28 cellular contexts compared by ENCODE assay signal in genomic region chr13:106424805-106425204, GRCh38.
"Had no signal": no experiment of that assay in that cellular context is flagged by ENCODE, and none has a peak within 500 bp of the region (broad histone marks: within the 10 kb centered on the region; RNA-seq: fewer than 3 reads in every experiment).

No MANE protein-coding gene starts in this region.

- H3K4me3 ChIP-seq: colonic mucosa, esophagus muscularis mucosa, gastroesophageal sphincter, heart left ventricle, hepatocyte, lung, pancreas, right lobe of liver, smooth muscle cell, suprapubic skin, transverse colon, vagina had no signal

- ATAC-seq: foreskin keratinocyte; gastroesophageal sphincter; heart left ventricle; left lobe of liver; naive thymus-derived CD8-positive, alpha-beta T cell; pancreas; right lobe of liver; stimulated activated naive CD8-positive, alpha-beta T cell treated with anti-CD3 and anti-CD28 coated beads, Interleukin-15, amount 100 ng/mL, for 72 hours had no signal

- H3K4me1 Mint-ChIP-seq: memory B cell; naive thymus-derived CD8-positive, alpha-beta T cell; stimulated activated naive CD8-positive, alpha-beta T cell treated with anti-CD3 and anti-CD28 coated beads, Interleukin-15, amount 100 ng/mL, for 72 hours had no signal

- H3K9me3 Mint-ChIP-seq: dendritic cell treated with granulocyte-macrophage colony-stimulating factor and Interleukin-4, amounts not matched to agents 40 ng/mL and 50 ng/mL, for 4 days; endodermal cell; memory B cell; stimulated activated naive CD8-positive, alpha-beta T cell treated with anti-CD3 and anti-CD28 coated beads, Interleukin-15, amount 100 ng/mL, for 72 hours had no signal

- H3K27ac Mint-ChIP-seq: dendritic cell treated with granulocyte-macrophage colony-stimulating factor and Interleukin-4, amounts not matched to agents 40 ng/mL and 50 ng/mL, for 4 days; endodermal cell; memory B cell; naive thymus-derived CD8-positive, alpha-beta T cell; nephron progenitor cell; stimulated activated naive CD8-positive, alpha-beta T cell treated with anti-CD3 and anti-CD28 coated beads, Interleukin-15, amount 100 ng/mL, for 72 hours had no signal

- H3K36me3 Mint-ChIP-seq: naive thymus-derived CD8-positive, alpha-beta T cell had no signal

- H3K27me3 Mint-ChIP-seq: dendritic cell treated with granulocyte-macrophage colony-stimulating factor and Interleukin-4, amounts not matched to agents 40 ng/mL and 50 ng/mL, for 4 days had no signal

- H3K27me3 ChIP-seq: colonic mucosa, esophagus muscularis mucosa, foreskin keratinocyte, gastroesophageal sphincter, heart left ventricle, hepatocyte, pancreas, right lobe of liver, suprapubic skin, transverse colon, vagina had no signal

- DNase-seq: colonic mucosa; effector CD8-positive, alpha-beta T cell; endodermal cell; heart left ventricle; naive thymus-derived CD8-positive, alpha-beta T cell; nephron progenitor cell; nucleus accumbens; pancreas; right lobe of liver; stimulated activated CD4-positive, alpha-beta T cell treated with anti-CD3 and anti-CD28 coated beads, Interleukin-12 subunit alpha, Interleukin-12 subunit beta, amount 100 ng/mL, for 4 hours; stimulated activated CD4-positive, alpha-beta T cell treated with anti-CD3 and anti-CD28 coated beads, Interleukin-1b, Interleukin-23, amount 100 ng/mL, for 48 hours; stimulated activated CD4-positive, alpha-beta T cell treated with anti-CD3 and anti-CD28 coated beads, Interleukin-4, amount 100 ng/mL, for 1 hour; stimulated activated CD8-positive, alpha-beta memory T cell treated with anti-CD3 and anti-CD28 coated beads, Interleukin-4, amount 100 ng/mL, for 48 hours; stimulated activated naive CD4-positive, alpha-beta T cell; stimulated activated naive CD8-positive, alpha-beta T cell treated with anti-CD3 and anti-CD28 coated beads, Interleukin-15, amount 100 ng/mL, for 72 hours; transverse colon had no signal

- H3K36me3 ChIP-seq: colonic mucosa, esophagus muscularis mucosa, gastroesophageal sphincter, heart left ventricle, pancreas, right lobe of liver, suprapubic skin, transverse colon, vagina had no signal

- FAIRE-seq: islet of Langerhans, pancreas had no signal

- H3K4me3 Mint-ChIP-seq: dendritic cell treated with granulocyte-macrophage colony-stimulating factor and Interleukin-4, amounts not matched to agents 40 ng/mL and 50 ng/mL, for 4 days; endodermal cell; memory B cell; naive thymus-derived CD8-positive, alpha-beta T cell; nephron progenitor cell; stimulated activated naive CD8-positive, alpha-beta T cell treated with anti-CD3 and anti-CD28 coated beads, Interleukin-15, amount 100 ng/mL, for 72 hours had no signal
